23 cellular contexts compared by ENCODE assay signal in genomic region chr12:98475565-98475908, GRCh38. TPM values are rescaled to one million over a fixed set of nuclear protein-coding genes. Genes with fewer than 3 reads are reported as not detected.
DNase-seq lines count a peak whose midpoint lies in the region; ATAC-seq and TF ChIP-seq lines count a peak whose summit lies in the region.
"Had no signal": no experiment of that assay in that cellular context is flagged by ENCODE, and none has a peak within 500 bp of the region (broad histone marks: within the 10 kb centered on the region; RNA-seq: fewer than 3 reads in every experiment).

No MANE protein-coding gene starts in this region.

- H2BK15ac ChIP-seq in H9 (ENCODE audit: low read depth, low read length): no peak overlapping the region
- H2BK15ac ChIP-seq in mesenchymal stem cell (ENCODE audit: low read depth, poor library complexity, severe bottlenecking): no peak overlapping the region
- H2BK15ac ChIP-seq in neuronal stem cell (ENCODE audit: low read length): no peak overlapping the region

- H2BK5ac ChIP-seq in H9 (ENCODE audit: insufficient read length, low read length): no peak overlapping the region
- H2BK5ac ChIP-seq in mesenchymal stem cell (ENCODE audit: low read depth, low read length, poor library complexity, severe bottlenecking): no peak overlapping the region
- no peak overlapping the region for H2BK5ac ChIP-seq in neuronal stem cell (ENCODE audit: low read length)

- H3K9me3 Mint-ChIP-seq in H9: no peaks in the 10 kb centered on the region; a peak in 2 of 5 replicates
- H3K9me3 Mint-ChIP-seq: activated CD4-positive, alpha-beta memory T cell treated with anti-CD3 and anti-CD28 coated beads, Interleukin-2, amount 10 ng/mL, durations not matched to agents 7 days and 5 days; activated T-cell treated with anti-CD3 and anti-CD28 coated beads, Interleukin-2, amount 50 U/mL, for 4 hours; natural killer cell had no signal

- no peaks in the 10 kb centered on the region for H3K27me3 Mint-ChIP-seq in H9 (ENCODE audit: low read depth)

- H3K4me3 ChIP-seq in ascending aorta (no peak overlapping the region), mesenchymal stem cell (ENCODE audit: insufficient read depth in 1 of 2, low read depth in 1 of 2, low read length in 2 of 2) (no peak overlapping the region), smooth muscle cell (no peak overlapping the region), neuronal stem cell (ENCODE audit: low read length in 2 of 2) (no peak overlapping the region)
- H3K4me3 ChIP-seq: esophagus squamous epithelium had no signal

- H2AFZ ChIP-seq in H9 (ENCODE audit: low read length): no peak overlapping the region
- no peak overlapping the region for H2AFZ ChIP-seq in mesenchymal stem cell (ENCODE audit: low read depth, low read length)
- H2AFZ ChIP-seq in smooth muscle cell (ENCODE audit: low read depth): no peak overlapping the region
- H2AFZ ChIP-seq in neuronal stem cell (ENCODE audit: low read length): no peak overlapping the region

- H3K27ac Mint-ChIP-seq in H9: peak overlapping the region in 2 of 3 experiments; percentile 21 to 94; a peak in 2 of 7 replicates
- H3K27ac Mint-ChIP-seq: activated CD4-positive, alpha-beta memory T cell treated with anti-CD3 and anti-CD28 coated beads, Interleukin-2, amount 10 ng/mL, durations not matched to agents 7 days and 5 days; activated naive CD4-positive, alpha-beta T cell treated with anti-CD3 and anti-CD28 coated beads, Interleukin-2, amount 50 U/mL, for 72 hours; natural killer cell; T-helper 17 cell had no signal

- H2AK5ac ChIP-seq in H9 (ENCODE audit: insufficient read length, low read length) (no peak overlapping the region), mesenchymal stem cell (ENCODE audit: low read length, severe bottlenecking) (no peak overlapping the region), neuronal stem cell (ENCODE audit: low read depth, low read length) (no peak overlapping the region)

- H3K23ac ChIP-seq in H9 (ENCODE audit: insufficient read length, low read depth, low read length) (no peak overlapping the region), mesenchymal stem cell (ENCODE audit: low read length in 2 of 2) (no peak overlapping the region), neuronal stem cell (ENCODE audit: low read depth, low read length, poor library complexity) (no peak overlapping the region)

- no peak overlapping the region for H2BK12ac ChIP-seq in H9 (ENCODE audit: insufficient read length, low read depth, low read length)
- H2BK12ac ChIP-seq in mesenchymal stem cell (ENCODE audit: low read length in 2 of 2): no peak overlapping the region
- no peak overlapping the region for H2BK12ac ChIP-seq in neuronal stem cell (ENCODE audit: low read length)

- H3K4me3 Mint-ChIP-seq in H9: no peak overlapping the region
- H3K4me3 Mint-ChIP-seq: activated CD4-positive, alpha-beta memory T cell treated with anti-CD3 and anti-CD28 coated beads, Interleukin-2, amount 10 ng/mL, durations not matched to agents 7 days and 5 days; activated T-cell treated with anti-CD3 and anti-CD28 coated beads, Interleukin-2, amount 50 U/mL, for 4 hours; brain; natural killer cell; T-helper 17 cell had no signal

- H3T11ph ChIP-seq in H9 (ENCODE audit: low read length): no peak overlapping the region

- H2BK120ac ChIP-seq in H9 (ENCODE audit: low read depth, low read length, poor library complexity, severe bottlenecking) (no peak overlapping the region), mesenchymal stem cell (ENCODE audit: low read depth, low read length) (no peak overlapping the region), neuronal stem cell (ENCODE audit: low read depth, low read length) (no peak overlapping the region)

- H3K27ac ChIP-seq in H9 (ENCODE audit: insufficient read length, low read depth, low read length): no peak overlapping the region
- H3K27ac ChIP-seq in ascending aorta: peak overlapping the region; percentile 53 to 69
- peak overlapping the region; percentile 94 for H3K27ac ChIP-seq in mesenchymal stem cell (ENCODE audit: low read length, poor library complexity, severe bottlenecking)
- peak overlapping the region; percentile 80 for H3K27ac ChIP-seq in smooth muscle cell (ENCODE audit: low read depth)
- H3K27ac ChIP-seq in neuronal stem cell (replicated peaks; ENCODE audit: low read length): no peak overlapping the region
- H3K27ac ChIP-seq: WERI-Rb-1 had no signal

- H2BK20ac ChIP-seq in H9 (ENCODE audit: low read depth, low read length, poor library complexity, severe bottlenecking): no peak overlapping the region

- no peak overlapping the region for H3K9ac ChIP-seq in H9 (ENCODE audit: extremely low read depth, insufficient read length, low read length)
- peak overlapping the region; percentile 67 for H3K9ac ChIP-seq in mesenchymal stem cell (ENCODE audit: low read length)
- H3K9ac ChIP-seq in smooth muscle cell (ENCODE audit: low read depth): no peak overlapping the region
- no peak overlapping the region for H3K9ac ChIP-seq in neuronal stem cell (ENCODE audit: low read depth, low read length, poor library complexity)

- H4K5ac ChIP-seq in H9 (ENCODE audit: insufficient read length, low read depth, low read length): no peak overlapping the region

- H3K79me1 ChIP-seq in H9 (ENCODE audit: insufficient read depth, low read depth, low read length, poor library complexity, severe bottlenecking) (no peaks in the 10 kb centered on the region), mesenchymal stem cell (replicated peaks; ENCODE audit: low read length, poor library complexity, severe bottlenecking) (no peaks in the 10 kb centered on the region), neuronal stem cell (ENCODE audit: low read depth, low read length) (no peaks in the 10 kb centered on the region)

- H4K20me1 ChIP-seq in H9 (ENCODE audit: control insufficient read depth, insufficient read depth, insufficient read length) (no peaks in the 10 kb centered on the region), smooth muscle cell (ENCODE audit: low read depth) (no peaks in the 10 kb centered on the region)

- H3K9me3 ChIP-seq in H9 (ENCODE audit: control insufficient read depth, low read depth, low read length) (no peaks in the 10 kb centered on the region), ascending aorta (no peaks in the 10 kb centered on the region), mesenchymal stem cell (ENCODE audit: control insufficient read depth, low read length) (no peaks in the 10 kb centered on the region), smooth muscle cell (replicated peaks; ENCODE audit: low read depth) (no peaks in the 10 kb centered on the region), neuronal stem cell (replicated peaks in 1 of 2; ENCODE audit: control insufficient read depth in 2 of 2, insufficient read depth in 1 of 2, low read depth in 1 of 2, low read length in 2 of 2) (no peaks in the 10 kb centered on the region)
- H3K9me3 ChIP-seq: esophagus squamous epithelium had no signal

- no peaks in the 10 kb centered on the region for H3K27me3 ChIP-seq in H9 (ENCODE audit: insufficient read depth, low read length)
- no peaks in the 10 kb centered on the region for H3K27me3 ChIP-seq in ascending aorta
- H3K27me3 ChIP-seq in mesenchymal stem cell (ENCODE audit: control insufficient read depth in 1 of 2, insufficient read depth in 1 of 2, low read length in 2 of 2): no peaks in the 10 kb centered on the region
- no peaks in the 10 kb centered on the region for H3K27me3 ChIP-seq in smooth muscle cell (ENCODE audit: low read depth)
- no peaks in the 10 kb centered on the region for H3K27me3 ChIP-seq in neuronal stem cell (ENCODE audit: control insufficient read depth in 3 of 3, insufficient read depth in 3 of 3, low read depth in 1 of 3, low read length in 3 of 3)
- H3K27me3 ChIP-seq: esophagus squamous epithelium had no signal

- no peak for TF ChIP-seq CTCF in H9 (conservative IDR thresholded peaks at IDR 0.05)
- TF ChIP-seq CTCF in ascending aorta (IDR thresholded peaks at IDR 0.05): no peak
- TF ChIP-seq CTCF in smooth muscle cell (IDR thresholded peaks at IDR 0.05; ENCODE audit: borderline replicate concordance, insufficient read depth, poor library complexity, severe bottlenecking): no peak
- no peak for TF ChIP-seq CTCF in GM13976 (IDR thresholded peaks at IDR 0.05; ENCODE audit: borderline replicate concordance, control extremely low read depth, extremely low read depth, insufficient read depth, missing control alignments)

- H3K79me2 ChIP-seq in H9 (ENCODE audit: insufficient read depth, low read length) (no peaks in the 10 kb centered on the region), smooth muscle cell (ENCODE audit: low read depth) (no peaks in the 10 kb centered on the region)

- no peak overlapping the region for H3K56ac ChIP-seq in H9 (ENCODE audit: insufficient read length, low read depth, low read length)

- peaks cover 6% of the 10 kb centered on the region for H3F3A ChIP-seq in smooth muscle cell (ENCODE audit: low read depth)

- H4K91ac ChIP-seq in H9 (ENCODE audit: insufficient read length, low read depth, low read length) (no peak overlapping the region), mesenchymal stem cell (ENCODE audit: low read length) (no peak overlapping the region), neuronal stem cell (ENCODE audit: low read depth, low read length, poor library complexity) (no peak overlapping the region)

- no peaks in the 10 kb centered on the region for H3K4me1 ChIP-seq in H9 (ENCODE audit: insufficient read depth, low read length)
- peaks cover 3 to 4% of the 10 kb centered on the region in 2 donors for H3K4me1 ChIP-seq in ascending aorta
- peaks cover 2% of the 10 kb centered on the region for H3K4me1 ChIP-seq in mesenchymal stem cell (ENCODE audit: control insufficient read depth, insufficient read depth, low read depth, low read length)
- no peaks in the 10 kb centered on the region for H3K4me1 ChIP-seq in smooth muscle cell (ENCODE audit: low read depth)
- no peaks in the 10 kb centered on the region for H3K4me1 ChIP-seq in neuronal stem cell (ENCODE audit: control insufficient read depth in 2 of 2, insufficient read depth in 1 of 2, low read depth in 1 of 2, low read length in 2 of 2)
- H3K4me1 ChIP-seq: esophagus squamous epithelium had no signal

- H3K4ac ChIP-seq in H9 (ENCODE audit: low read depth, low read length) (no peak overlapping the region), mesenchymal stem cell (ENCODE audit: low read depth in 1 of 2, low read length in 2 of 2) (no peak overlapping the region), neuronal stem cell (ENCODE audit: low read length) (no peak overlapping the region)

- H3K36me3 ChIP-seq in ascending aorta (no peaks in the 10 kb centered on the region), mesenchymal stem cell (ENCODE audit: control insufficient read depth in 1 of 2, insufficient read depth in 2 of 2, low read depth in 1 of 2, low read length in 2 of 2) (no peaks in the 10 kb centered on the region), smooth muscle cell (ENCODE audit: low read depth) (no peaks in the 10 kb centered on the region), neuronal stem cell (replicated peaks in 1 of 2; ENCODE audit: control insufficient read depth in 2 of 2, insufficient read depth in 2 of 2, low read length in 2 of 2) (no peaks in the 10 kb centered on the region)
- H3K36me3 ChIP-seq: esophagus squamous epithelium, WERI-Rb-1 had no signal

- no peaks in the 10 kb centered on the region for H3K36me3 Mint-ChIP-seq in H9 (ENCODE audit: insufficient read depth in 1 of 3, low read depth in 3 of 3)
- H3K36me3 Mint-ChIP-seq: activated naive CD4-positive, alpha-beta T cell treated with anti-CD3 and anti-CD28 coated beads, Interleukin-2, amount 50 U/mL, for 72 hours; brain; natural killer cell had no signal

- DNase-seq in H9 (no peak), ascending aorta (ENCODE audit: low spot score in 2 of 2) (no peak), mesenchymal stem cell (no peak), smooth muscle cell (lab: John Stamatoyannopoulos, UW; ENCODE audit: unreplicated experiment) (no peak), GM13976 (ENCODE audit: low spot score) (no peak), neuronal stem cell (ENCODE audit: low spot score) (no peak)
- DNase-seq: activated CD4-positive, alpha-beta memory T cell treated with anti-CD3 and anti-CD28 coated beads, Interleukin-2, amount 10 ng/mL, durations not matched to agents 7 days and 5 days; activated T-cell treated with anti-CD3 and anti-CD28 coated beads, Interleukin-2, amount 50 U/mL, for 4 hours; esophagus squamous epithelium; glutamatergic neuron; H7; natural killer cell; NCI-H2029; NCI-H510A treated with DMSO at 0.1 percent for 48 hours; SHP77; stimulated activated CD4-positive, alpha-beta T cell treated with anti-CD3 and anti-CD28 coated beads, Interleukin-15, amount 100 ng/mL, for 24 hours; stimulated activated naive CD4-positive, alpha-beta T cell; T-helper 17 cell; WERI-Rb-1 had no signal

- H4K8ac ChIP-seq in H9 (replicated peaks; ENCODE audit: insufficient read length, low read depth, low read length) (no peak overlapping the region), mesenchymal stem cell (ENCODE audit: low read length) (no peak overlapping the region), neuronal stem cell (ENCODE audit: low read depth, low read length) (no peak overlapping the region)

- H3K14ac ChIP-seq in H9 (ENCODE audit: insufficient read depth, low read length) (no peak overlapping the region), mesenchymal stem cell (ENCODE audit: low read length in 2 of 2) (no peak overlapping the region), neuronal stem cell (ENCODE audit: low read length) (no peak overlapping the region)

- in situ Hi-C loops in GM13976 (cut with MboI; ENCODE audit: low sequenced_read_pairs, unreplicated experiment): no loop called here

- H3K23me2 ChIP-seq in H9 (ENCODE audit: insufficient read length, low read depth, low read length, poor library complexity, severe bottlenecking): peaks cover 2% of the 10 kb centered on the region

- H3K4me1 Mint-ChIP-seq in H9: 0 out of 4 replicates have a peak, but pooled peaks cover 0 to 3% of the 10 kb centered on the region in 2 experiments
- H3K4me1 Mint-ChIP-seq: activated CD4-positive, alpha-beta memory T cell treated with anti-CD3 and anti-CD28 coated beads, Interleukin-2, amount 10 ng/mL, durations not matched to agents 7 days and 5 days; brain; natural killer cell; T-helper 17 cell had no signal

- H3K18ac ChIP-seq in H9 (ENCODE audit: insufficient read length, low read depth, low read length) (no peak overlapping the region), mesenchymal stem cell (ENCODE audit: low read depth in 1 of 2, low read length in 2 of 2) (no peak overlapping the region), neuronal stem cell (ENCODE audit: low read length) (no peak overlapping the region)

- intact Hi-C loops in ascending aorta (cut with DNase I): no loop called here

- H3K4me2 ChIP-seq in H9 (ENCODE audit: insufficient read depth, insufficient read length, low read length) (no peak overlapping the region), mesenchymal stem cell (ENCODE audit: low read length, poor library complexity, severe bottlenecking) (no peak overlapping the region), smooth muscle cell (peak overlapping the region; percentile 16), neuronal stem cell (ENCODE audit: insufficient read depth, low read length, poor library complexity, severe bottlenecking) (no peak overlapping the region)

- ATAC-seq in GM21529 (IDR thresholded peaks at IDR 0.05; ENCODE audit: unreplicated experiment): no peak
- ATAC-seq in GM19351 (IDR thresholded peaks at IDR 0.05; ENCODE audit: unreplicated experiment): no peak
- ATAC-seq: activated naive CD4-positive, alpha-beta T cell treated with anti-CD3 and anti-CD28 coated beads, Interleukin-2, amount 50 U/mL, for 72 hours; activated T-cell treated with anti-CD3 and anti-CD28 coated beads, Interleukin-2, amount 50 U/mL, for 4 hours; natural killer cell; T-helper 17 cell had no signal

RNA-seq across cellular contexts. Expression of gene TMPO, which starts 39.9 kb away (rescaled TPM):
- 202 and 204 TPM in 2 replicates for total RNA-seq in H9 (2021)
- total RNA-seq in ascending aorta: 80.6 TPM
- polyA plus RNA-seq in mesenchymal stem cell (2013, experiment 1 of 2): 16.8 TPM
- polyA plus RNA-seq in mesenchymal stem cell (2013, experiment 2 of 2): 17.5 TPM
- total RNA-seq in smooth muscle cell: 60.2 and 98.6 TPM in 2 replicates
- 20.1 and 22.6 TPM in 2 replicates for polyA plus RNA-seq in smooth muscle cell
- 151 TPM for polyA plus RNA-seq in neuronal stem cell (2013, experiment 1 of 2)
- 158 TPM for polyA plus RNA-seq in neuronal stem cell (2013, experiment 2 of 2)

Comparison
In these comparisons a context has a peak if more than half of its experiments do, and no peak if none do; other contexts are left out.
1. H3K27ac ChIP-seq: peak in ascending aorta (2 of 2), mesenchymal stem cell (single experiment) and smooth muscle cell (single experiment); none in H9 (single experiment) and neuronal stem cell (single experiment).